Comparison of ENCODE assay signal across 1 cellular context in genomic region chr11:119030329-119031047, GRCh38.
TF ChIP-seq lines count a peak whose summit lies in the region.

Gene SLC37A4, minus strand, starts transcription at chr11:119030877.

TF ChIP-seq in HEK293, 187 proteins besides CTCF, POLR2A, EP300 and RAD21 (continued from another document):
- no peak for TF ChIP-seq ZFP69B (tag by site-specific recombination; IDR thresholded peaks at IDR 0.05)
- TF ChIP-seq ZSCAN4 (tag by site-specific recombination; IDR thresholded peaks at IDR 0.05): no peak
- TF ChIP-seq, protein P1, sequence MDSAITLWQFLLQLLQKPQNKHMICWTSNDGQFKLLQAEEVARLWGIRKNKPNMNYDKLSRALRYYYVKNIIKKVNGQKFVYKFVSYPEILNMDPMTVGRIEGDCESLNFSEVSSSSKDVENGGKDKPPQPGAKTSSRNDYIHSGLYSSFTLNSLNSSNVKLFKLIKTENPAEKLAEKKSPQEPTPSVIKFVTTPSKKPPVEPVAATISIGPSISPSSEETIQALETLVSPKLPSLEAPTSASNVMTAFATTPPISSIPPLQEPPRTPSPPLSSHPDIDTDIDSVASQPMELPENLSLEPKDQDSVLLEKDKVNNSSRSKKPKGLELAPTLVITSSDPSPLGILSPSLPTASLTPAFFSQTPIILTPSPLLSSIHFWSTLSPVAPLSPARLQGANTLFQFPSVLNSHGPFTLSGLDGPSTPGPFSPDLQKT (IDR thresholded peaks at IDR 0.05; ENCODE audit: borderline replicate concordance, low read depth, low read length): no peak
- TF ChIP-seq ZNF561 (tag by site-specific recombination; IDR thresholded peaks at IDR 0.05; ENCODE audit: borderline replicate concordance): no peak
- TF ChIP-seq ZNF223 (tag by site-specific recombination; IDR thresholded peaks at IDR 0.05): no peak
- peak; percentile 66 for TF ChIP-seq OSR2 (tag by site-specific recombination; IDR thresholded peaks at IDR 0.05)
- TF ChIP-seq ZNF664 (tag by site-specific recombination; IDR thresholded peaks at IDR 0.05): no peak
- TF ChIP-seq ZNF292 (tag by site-specific recombination; IDR thresholded peaks at IDR 0.05; ENCODE audit: borderline replicate concordance, low read depth): no peak
- TF ChIP-seq ZNF335 (tag by site-specific recombination; conservative IDR thresholded peaks at IDR 0.05): 0 out of 2 replicates have a peak, but pooled peaks have one; percentile 78
- TF ChIP-seq ZNF558 (tag by site-specific recombination; IDR thresholded peaks at IDR 0.05): no peak
- TF ChIP-seq ZNF626 (tag by site-specific recombination; IDR thresholded peaks at IDR 0.05): no peak
- no peak; the same call in 1 of the 2 replicates for TF ChIP-seq ZNF654 (tag by site-specific recombination; IDR thresholded peaks at IDR 0.05; ENCODE audit: low read depth)
- TF ChIP-seq ZFP3 (tag by site-specific recombination; IDR thresholded peaks at IDR 0.05; ENCODE audit: low read depth): no peak
- TF ChIP-seq ZNF621 (tag by site-specific recombination; IDR thresholded peaks at IDR 0.05): no peak
- peak; percentile 43; the same call in 1 of the 2 replicates for TF ChIP-seq ZNF341 (tag by site-specific recombination; IDR thresholded peaks at IDR 0.05; ENCODE audit: low read depth)
- TF ChIP-seq ZSCAN16 (tag by site-specific recombination; IDR thresholded peaks at IDR 0.05): no peak
- no peak for TF ChIP-seq SCRT2 (tag by site-specific recombination; IDR thresholded peaks at IDR 0.05)
- TF ChIP-seq ZNF155 (tag by site-specific recombination; IDR thresholded peaks at IDR 0.05): no peak
- no peak for TF ChIP-seq ZNF585B (tag by site-specific recombination; IDR thresholded peaks at IDR 0.05)
- no peak for TF ChIP-seq MEIS1 (CRISPR knock-in tag; IDR thresholded peaks at IDR 0.05; ENCODE audit: borderline replicate concordance)
- no peak; the same call in 1 of the 2 replicates for TF ChIP-seq GLI4 (tag by site-specific recombination; IDR thresholded peaks at IDR 0.05)
- TF ChIP-seq KLF17 (tag by site-specific recombination; IDR thresholded peaks at IDR 0.05): no peak
- no peak for TF ChIP-seq ZBTB7A (tag by site-specific recombination; IDR thresholded peaks at IDR 0.05; ENCODE audit: low read depth)
- no peak for TF ChIP-seq ZNF792 (tag by site-specific recombination; IDR thresholded peaks at IDR 0.05)
- no peak for TF ChIP-seq ZNF624 (tag by site-specific recombination; IDR thresholded peaks at IDR 0.05)
- no peak for TF ChIP-seq YY2 (tag by site-specific recombination; IDR thresholded peaks at IDR 0.05)
- peak; percentile 31; the same call in 1 of the 2 replicates for TF ChIP-seq ZNF2 (tag by site-specific recombination; IDR thresholded peaks at IDR 0.05)
- TF ChIP-seq ZNF747 (tag by site-specific recombination; IDR thresholded peaks at IDR 0.05): no peak
- no peak for TF ChIP-seq ZSCAN18 (tag by site-specific recombination; IDR thresholded peaks at IDR 0.05)
- TF ChIP-seq PRDM1 (tag by site-specific recombination; IDR thresholded peaks at IDR 0.05): no peak
- TF ChIP-seq, protein P2, sequence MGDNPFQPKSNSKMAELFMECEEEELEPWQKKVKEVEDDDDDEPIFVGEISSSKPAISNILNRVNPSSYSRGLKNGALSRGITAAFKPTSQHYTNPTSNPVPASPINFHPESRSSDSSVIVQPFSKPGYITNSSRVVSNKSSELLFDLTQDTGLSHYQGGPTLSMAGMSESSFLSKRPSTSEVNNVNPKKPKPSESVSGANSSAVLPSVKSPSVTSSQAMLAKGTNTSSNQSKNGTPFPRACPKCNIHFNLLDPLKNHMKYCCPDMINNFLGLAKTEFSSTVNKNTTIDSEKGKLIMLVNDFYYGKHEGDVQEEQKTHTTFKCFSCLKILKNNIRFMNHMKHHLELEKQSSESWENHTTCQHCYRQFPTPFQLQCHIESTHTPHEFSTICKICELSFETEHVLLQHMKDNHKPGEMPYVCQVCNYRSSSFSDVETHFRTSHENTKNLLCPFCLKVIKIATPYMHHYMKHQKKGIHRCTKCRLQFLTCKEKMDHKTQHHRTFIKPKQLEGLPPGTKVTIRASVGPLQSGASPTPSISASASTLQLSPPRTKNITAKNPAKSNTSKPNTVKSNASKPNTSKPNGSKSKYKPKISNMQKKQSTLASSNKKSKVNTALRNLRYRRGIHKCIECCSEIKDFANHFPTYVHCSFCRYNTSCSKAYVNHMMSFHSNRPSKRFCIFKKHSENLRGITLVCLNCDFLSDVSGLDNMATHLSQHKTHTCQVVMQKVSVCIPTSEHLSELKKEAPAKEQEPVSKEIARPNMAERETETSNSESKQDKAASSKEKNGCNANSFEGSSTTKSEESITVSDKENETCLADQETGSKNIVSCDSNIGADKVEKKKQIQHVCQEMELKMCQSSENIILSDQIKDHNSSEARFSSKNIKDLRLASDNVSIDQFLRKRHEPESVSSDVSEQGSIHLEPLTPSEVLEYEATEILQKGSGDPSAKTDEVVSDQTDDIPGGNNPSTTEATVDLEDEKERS (tag by site-specific recombination; IDR thresholded peaks at IDR 0.05): no peak
- no peak for TF ChIP-seq REPIN1 (tag by site-specific recombination; IDR thresholded peaks at IDR 0.05; ENCODE audit: low read depth)
- TF ChIP-seq ZBTB6 (tag by site-specific recombination; IDR thresholded peaks at IDR 0.05): no peak
- no peak for TF ChIP-seq ZNF169 (tag by site-specific recombination; IDR thresholded peaks at IDR 0.05)
- no peak for TF ChIP-seq ZNF239 (tag by site-specific recombination; IDR thresholded peaks at IDR 0.05)
- no peak for TF ChIP-seq ZNF114 (tag by site-specific recombination; IDR thresholded peaks at IDR 0.05)
- TF ChIP-seq EGR2 (tag by site-specific recombination; IDR thresholded peaks at IDR 0.05; ENCODE audit: low read depth): peak; percentile 91
- no peak for TF ChIP-seq ZNF138 (tag by site-specific recombination; IDR thresholded peaks at IDR 0.05; ENCODE audit: borderline replicate concordance)
- no peak for TF ChIP-seq ZNF433 (tag by site-specific recombination; IDR thresholded peaks at IDR 0.05; ENCODE audit: low read depth)
- TF ChIP-seq, protein P3, sequence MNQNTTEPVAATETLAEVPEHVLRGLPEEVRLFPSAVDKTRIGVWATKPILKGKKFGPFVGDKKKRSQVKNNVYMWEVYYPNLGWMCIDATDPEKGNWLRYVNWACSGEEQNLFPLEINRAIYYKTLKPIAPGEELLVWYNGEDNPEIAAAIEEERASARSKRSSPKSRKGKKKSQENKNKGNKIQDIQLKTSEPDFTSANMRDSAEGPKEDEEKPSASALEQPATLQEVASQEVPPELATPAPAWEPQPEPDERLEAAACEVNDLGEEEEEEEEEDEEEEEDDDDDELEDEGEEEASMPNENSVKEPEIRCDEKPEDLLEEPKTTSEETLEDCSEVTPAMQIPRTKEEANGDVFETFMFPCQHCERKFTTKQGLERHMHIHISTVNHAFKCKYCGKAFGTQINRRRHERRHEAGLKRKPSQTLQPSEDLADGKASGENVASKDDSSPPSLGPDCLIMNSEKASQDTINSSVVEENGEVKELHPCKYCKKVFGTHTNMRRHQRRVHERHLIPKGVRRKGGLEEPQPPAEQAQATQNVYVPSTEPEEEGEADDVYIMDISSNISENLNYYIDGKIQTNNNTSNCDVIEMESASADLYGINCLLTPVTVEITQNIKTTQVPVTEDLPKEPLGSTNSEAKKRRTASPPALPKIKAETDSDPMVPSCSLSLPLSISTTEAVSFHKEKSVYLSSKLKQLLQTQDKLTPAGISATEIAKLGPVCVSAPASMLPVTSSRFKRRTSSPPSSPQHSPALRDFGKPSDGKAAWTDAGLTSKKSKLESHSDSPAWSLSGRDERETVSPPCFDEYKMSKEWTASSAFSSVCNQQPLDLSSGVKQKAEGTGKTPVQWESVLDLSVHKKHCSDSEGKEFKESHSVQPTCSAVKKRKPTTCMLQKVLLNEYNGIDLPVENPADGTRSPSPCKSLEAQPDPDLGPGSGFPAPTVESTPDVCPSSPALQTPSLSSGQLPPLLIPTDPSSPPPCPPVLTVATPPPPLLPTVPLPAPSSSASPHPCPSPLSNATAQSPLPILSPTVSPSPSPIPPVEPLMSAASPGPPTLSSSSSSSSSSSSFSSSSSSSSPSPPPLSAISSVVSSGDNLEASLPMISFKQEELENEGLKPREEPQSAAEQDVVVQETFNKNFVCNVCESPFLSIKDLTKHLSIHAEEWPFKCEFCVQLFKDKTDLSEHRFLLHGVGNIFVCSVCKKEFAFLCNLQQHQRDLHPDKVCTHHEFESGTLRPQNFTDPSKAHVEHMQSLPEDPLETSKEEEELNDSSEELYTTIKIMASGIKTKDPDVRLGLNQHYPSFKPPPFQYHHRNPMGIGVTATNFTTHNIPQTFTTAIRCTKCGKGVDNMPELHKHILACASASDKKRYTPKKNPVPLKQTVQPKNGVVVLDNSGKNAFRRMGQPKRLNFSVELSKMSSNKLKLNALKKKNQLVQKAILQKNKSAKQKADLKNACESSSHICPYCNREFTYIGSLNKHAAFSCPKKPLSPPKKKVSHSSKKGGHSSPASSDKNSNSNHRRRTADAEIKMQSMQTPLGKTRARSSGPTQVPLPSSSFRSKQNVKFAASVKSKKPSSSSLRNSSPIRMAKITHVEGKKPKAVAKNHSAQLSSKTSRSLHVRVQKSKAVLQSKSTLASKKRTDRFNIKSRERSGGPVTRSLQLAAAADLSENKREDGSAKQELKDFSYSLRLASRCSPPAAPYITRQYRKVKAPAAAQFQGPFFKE (tag by site-specific recombination; IDR thresholded peaks at IDR 0.05; ENCODE audit: borderline replicate concordance): no peak
- TF ChIP-seq BCL11A (tag by site-specific recombination; IDR thresholded peaks at IDR 0.05; ENCODE audit: low read depth): no peak
- no peak for TF ChIP-seq PRDM4 (tag by site-specific recombination; IDR thresholded peaks at IDR 0.05)
- no peak for TF ChIP-seq IKZF3 (tag by site-specific recombination; IDR thresholded peaks at IDR 0.05)
- no peak for TF ChIP-seq ZNF221 (tag by site-specific recombination; IDR thresholded peaks at IDR 0.05; ENCODE audit: borderline replicate concordance)
- TF ChIP-seq ZNF785 (tag by site-specific recombination; IDR thresholded peaks at IDR 0.05): no peak
- TF ChIP-seq ZNF623 (tag by site-specific recombination; IDR thresholded peaks at IDR 0.05): no peak
- no peak for TF ChIP-seq SETDB1 (IDR thresholded peaks at IDR 0.05; ENCODE audit: insufficient read length, low read length)
